In genomic region chr2:239109916-239110545, GRCh38 we compare ENCODE assay signal across 13 cellular contexts.
"Had no signal": no experiment of that assay in that cellular context is flagged by ENCODE, and none has a peak within 500 bp of the region (broad histone marks: within the 10 kb centered on the region; RNA-seq: fewer than 3 reads in every experiment).

No MANE protein-coding gene starts in this region.

- H3K27ac ChIP-seq: cardiac muscle cell, left lung, thyroid gland, WERI-Rb-1 had no signal

- H3K27ac Mint-ChIP-seq: activated CD4-positive, alpha-beta T cell treated with anti-CD3 and anti-CD28 coated beads for 36 hours; activated CD8-positive, alpha-beta T cell treated with anti-CD3 and anti-CD28 coated beads, Interleukin-2, amount 10 ng/mL, durations not matched to agents 7 days and 5 days; natural killer cell treated with Interleukin-12 subunit alpha and Interleukin-12 subunit beta and Interleukin-15 and Interleukin-18, amount 100 ng/mL, for 72 hours; stimulated activated naive CD8-positive, alpha-beta T cell treated with anti-CD3 and anti-CD28 coated beads, Interleukin-15, Interleukin-2, amounts not matched to agents 100 ng/mL and 50 ng/mL, for 24 hours had no signal

- DNase-seq: activated CD4-positive, alpha-beta T cell treated with anti-CD3 and anti-CD28 coated beads for 36 hours; activated CD8-positive, alpha-beta memory T cell treated with anti-CD3 and anti-CD28 coated beads, Interleukin-2, amount 50 U/mL, for 48 hours; activated CD8-positive, alpha-beta T cell treated with anti-CD3 and anti-CD28 coated beads, Interleukin-2, amount 10 ng/mL, durations not matched to agents 7 days and 5 days; activated naive CD4-positive, alpha-beta T cell treated with Interleukin-2 at 50 U/mL for 16 hours; left lung; stimulated activated CD4-positive, alpha-beta T cell treated with anti-CD3 and anti-CD28 coated beads, Interleukin-12 subunit alpha, Interleukin-12 subunit beta, amount 100 ng/mL, for 4 hours; stimulated activated CD4-positive, alpha-beta T cell treated with anti-CD3 and anti-CD28 coated beads, Interleukin-2, amount 100 ng/mL, for 48 hours; stimulated activated CD8-positive, alpha-beta memory T cell treated with anti-CD3 and anti-CD28 coated beads, Interleukin-4, amount 100 ng/mL, for 48 hours; WERI-Rb-1 had no signal

- ATAC-seq: activated CD4-positive, alpha-beta T cell treated with anti-CD3 and anti-CD28 coated beads for 36 hours; activated CD8-positive, alpha-beta T cell treated with anti-CD3 and anti-CD28 coated beads, Interleukin-2, amount 10 ng/mL, durations not matched to agents 7 days and 5 days; left lung; natural killer cell treated with Interleukin-12 subunit alpha and Interleukin-12 subunit beta and Interleukin-15 and Interleukin-18, amount 100 ng/mL, for 72 hours had no signal

- H3K9me3 Mint-ChIP-seq: natural killer cell treated with Interleukin-12 subunit alpha and Interleukin-12 subunit beta and Interleukin-15 and Interleukin-18, amount 100 ng/mL, for 72 hours; stimulated activated naive CD8-positive, alpha-beta T cell treated with anti-CD3 and anti-CD28 coated beads, Interleukin-15, Interleukin-2, amounts not matched to agents 100 ng/mL and 50 ng/mL, for 24 hours had no signal

- H3K4me1 Mint-ChIP-seq: activated CD4-positive, alpha-beta T cell treated with anti-CD3 and anti-CD28 coated beads for 36 hours had no signal

- H3K4me3 Mint-ChIP-seq: activated CD4-positive, alpha-beta T cell treated with anti-CD3 and anti-CD28 coated beads for 36 hours; activated CD8-positive, alpha-beta T cell treated with anti-CD3 and anti-CD28 coated beads, Interleukin-2, amount 10 ng/mL, durations not matched to agents 7 days and 5 days; natural killer cell treated with Interleukin-12 subunit alpha and Interleukin-12 subunit beta and Interleukin-15 and Interleukin-18, amount 100 ng/mL, for 72 hours; stimulated activated naive CD8-positive, alpha-beta T cell treated with anti-CD3 and anti-CD28 coated beads, Interleukin-15, Interleukin-2, amounts not matched to agents 100 ng/mL and 50 ng/mL, for 24 hours had no signal

- H3K27me3 Mint-ChIP-seq: activated CD4-positive, alpha-beta T cell treated with anti-CD3 and anti-CD28 coated beads for 36 hours; natural killer cell treated with Interleukin-12 subunit alpha and Interleukin-12 subunit beta and Interleukin-15 and Interleukin-18, amount 100 ng/mL, for 72 hours; stimulated activated naive CD8-positive, alpha-beta T cell treated with anti-CD3 and anti-CD28 coated beads, Interleukin-15, Interleukin-2, amounts not matched to agents 100 ng/mL and 50 ng/mL, for 24 hours had no signal
